ENCODE assay signal across 16 cellular contexts in genomic region chr3:181418249-181418648, GRCh38.
"Had no signal": no experiment of that assay in that cellular context is flagged by ENCODE, and none has a peak within 500 bp of the region (broad histone marks: within the 10 kb centered on the region; RNA-seq: fewer than 3 reads in every experiment).

No MANE protein-coding gene starts in this region.

- H3K27me3 ChIP-seq: adrenal gland, colonic mucosa, heart left ventricle, left lung, suprapubic skin, upper lobe of left lung had no signal

- H3K4me3 Mint-ChIP-seq: activated CD4-positive, alpha-beta memory T cell treated with anti-CD3 and anti-CD28 coated beads, Interleukin-2, amount 10 ng/mL, durations not matched to agents 7 days and 5 days; activated naive CD4-positive, alpha-beta T cell treated with anti-CD3 and anti-CD28 coated beads, Interleukin-2, amount 50 U/mL, for 24 hours; activated T-cell treated with anti-CD3 and anti-CD28 coated beads, Interleukin-2, amount 50 U/mL, for 24 hours; naive thymus-derived CD4-positive, alpha-beta T cell had no signal

- H3K27ac ChIP-seq: adrenal gland, colonic mucosa, heart left ventricle, left lung, suprapubic skin, upper lobe of left lung had no signal

- H3K4me1 ChIP-seq: adrenal gland, colonic mucosa, heart left ventricle, left lung, suprapubic skin, upper lobe of left lung had no signal

- H3K9me3 ChIP-seq: adrenal gland, colonic mucosa, heart left ventricle, left lung, mucosa of descending colon, suprapubic skin, upper lobe of left lung had no signal

- H3K36me3 ChIP-seq: adrenal gland, colonic mucosa, heart left ventricle, left lung, suprapubic skin, upper lobe of left lung had no signal

- H3K4me1 Mint-ChIP-seq: activated CD4-positive, alpha-beta memory T cell treated with anti-CD3 and anti-CD28 coated beads, Interleukin-2, amount 10 ng/mL, durations not matched to agents 7 days and 5 days; activated naive CD4-positive, alpha-beta T cell treated with anti-CD3 and anti-CD28 coated beads, Interleukin-2, amount 50 U/mL, for 24 hours; naive thymus-derived CD4-positive, alpha-beta T cell had no signal

- H3K4me3 ChIP-seq: adrenal gland, colonic mucosa, heart left ventricle, left lung, mucosa of descending colon, suprapubic skin, upper lobe of left lung had no signal

- ATAC-seq: heart left ventricle; left lung; mucosa of descending colon; naive thymus-derived CD4-positive, alpha-beta T cell had no signal

- H3K27me3 Mint-ChIP-seq: activated CD4-positive, alpha-beta memory T cell treated with anti-CD3 and anti-CD28 coated beads, Interleukin-2, amount 10 ng/mL, durations not matched to agents 7 days and 5 days; activated T-cell treated with anti-CD3 and anti-CD28 coated beads, Interleukin-2, amount 50 U/mL, for 24 hours had no signal

- H3K27ac Mint-ChIP-seq: activated CD4-positive, alpha-beta memory T cell treated with anti-CD3 and anti-CD28 coated beads, Interleukin-2, amount 10 ng/mL, durations not matched to agents 7 days and 5 days; activated naive CD4-positive, alpha-beta T cell treated with anti-CD3 and anti-CD28 coated beads, Interleukin-2, amount 50 U/mL, for 24 hours; activated T-cell treated with anti-CD3 and anti-CD28 coated beads, Interleukin-2, amount 50 U/mL, for 24 hours; naive thymus-derived CD4-positive, alpha-beta T cell had no signal

- H3K9me3 Mint-ChIP-seq: activated naive CD4-positive, alpha-beta T cell treated with anti-CD3 and anti-CD28 coated beads, Interleukin-2, amount 50 U/mL, for 24 hours had no signal

- H3K36me3 Mint-ChIP-seq: activated naive CD4-positive, alpha-beta T cell treated with anti-CD3 and anti-CD28 coated beads, Interleukin-2, amount 50 U/mL, for 24 hours; naive thymus-derived CD4-positive, alpha-beta T cell had no signal

- DNase-seq: activated CD4-positive, alpha-beta memory T cell treated with anti-CD3 and anti-CD28 coated beads, Interleukin-2, amount 10 ng/mL, durations not matched to agents 7 days and 5 days; activated effector memory CD4-positive, alpha-beta T cell treated with Interleukin-2 at 50 U/mL for 16 hours; activated T-cell treated with anti-CD3 and anti-CD28 coated beads, Interleukin-2, amount 50 U/mL, for 24 hours; adrenal gland; colonic mucosa; heart left ventricle; left lung; mucosa of descending colon; naive thymus-derived CD4-positive, alpha-beta T cell; stimulated activated CD4-positive, alpha-beta T cell treated with anti-CD3 and anti-CD28 coated beads, Interleukin-4, amount 100 ng/mL, for 4 hours; stimulated activated CD8-positive, alpha-beta memory T cell treated with anti-CD3 and anti-CD28 coated beads, Interleukin-4, amount 100 ng/mL, for 48 hours; stimulated activated naive CD4-positive, alpha-beta T cell treated with Interleukin-2 at 50 U/mL for 16 hours; T-helper 1 cell; upper lobe of left lung had no signal
